Comparison of ENCODE assay signal across 9 cellular contexts in genomic region chr6:109187399-109188114, GRCh38.
A peak's percentile ranks its signal among the peaks of the same experiment; 100 is the strongest.
DNase-seq lines count a peak whose midpoint lies in the region; ATAC-seq and TF ChIP-seq lines count a peak whose summit lies in the region.
"Had no signal": no experiment of that assay in that cellular context is flagged by ENCODE, and none has a peak within 500 bp of the region (broad histone marks: within the 10 kb centered on the region; RNA-seq: fewer than 3 reads in every experiment).

No MANE protein-coding gene starts in this region.

- POLR2A ChIA-PET in WTC11 (lab: Charles Lee): no interaction called here

- H3K27me3 ChIP-seq in left lung: no peaks in the 10 kb centered on the region
- H3K27me3 ChIP-seq: BLaER1 had no signal

- TF ChIP-seq CTCF in WTC11 (IDR thresholded peaks at IDR 0.05) (peak; percentile 88), cardiac fibroblast (IDR thresholded peaks at IDR 0.05; ENCODE audit: low read depth, low read length) (peak; percentile 98), left lung (IDR thresholded peaks at IDR 0.05) (peak; percentile 77 to 92)

- intact Hi-C loops in left lung (cut with DNase I): loop anchor here in 1 of 2 donors (10.0 kb wide), 1 partner anchor 197 kb away; the partner anchor contains the start of gene CD164

- H3K4me1 ChIP-seq in left lung: peaks cover 0 to 5% of the 10 kb centered on the region in 2 donors

- H3K4me3 ChIP-seq in cardiac fibroblast (replicated peaks in 1 of 2; ENCODE audit: low read depth in 2 of 2, low read length in 2 of 2) (no peak overlapping the region), left lung (no peak overlapping the region)
- H3K4me3 ChIP-seq: BLaER1 had no signal

- peaks cover 22% of the 10 kb centered on the region for H3K4me1 Mint-ChIP-seq in WTC11

- peaks cover 0 to 15% of the 10 kb centered on the region in 2 donors for H3K9me3 ChIP-seq in left lung

- DNase-seq in NCI-H1436 (lab: John Stamatoyannopoulos, UW): peak; percentile 57
- no peak for DNase-seq in NCI-H1436 treated with DMSO at 0.1 percent for 48 hours (lab: John Stamatoyannopoulos, UW)
- DNase-seq in NCI-H146 treated with DMSO at 0.1 percent for 48 hours (lab: John Stamatoyannopoulos, UW; ENCODE audit: unreplicated experiment): peak; percentile 6
- DNase-seq in WTC11 (ENCODE audit: low spot score): peak; percentile 70
- DNase-seq in cardiac fibroblast (ENCODE audit: low read depth in 2 of 2): peak; percentile 45 to 59
- DNase-seq in left lung: peak in 1 of 2 donors; percentile 41
- DNase-seq in stimulated activated CD4-positive, alpha-beta T cell treated with anti-CD3 and anti-CD28 coated beads, TNF-alpha, amount 100 ng/mL, for 1 hour (ENCODE audit: low read depth in 3 of 3, low spot score in 1 of 3): peak; percentile 23 to 46 (median 24)

- no peak overlapping the region for H3K4me3 Mint-ChIP-seq in WTC11

- H3K9me3 Mint-ChIP-seq in WTC11: peaks cover 31% of the 10 kb centered on the region

- no peak overlapping the region for H3K27ac Mint-ChIP-seq in WTC11

- CTCF ChIA-PET in WTC11 (lab: Charles Lee): interaction anchor here (0.5 to 2.0 kb wide), 18 partner anchors 10 to 1152 kb away, joined by 3 to 27 read pairs (median 3); partner anchors contain the start of genes CD164 and MICAL1

- H3K27me3 Mint-ChIP-seq in WTC11 (ENCODE audit: low read depth): peaks cover 3% of the 10 kb centered on the region; the same call in 1 of the 2 replicates

- no peaks in the 10 kb centered on the region for H3K36me3 ChIP-seq in left lung
- H3K36me3 ChIP-seq: BLaER1 had no signal

- peaks cover 21% of the 10 kb centered on the region for H3K36me3 Mint-ChIP-seq in WTC11

- H3K27ac ChIP-seq in left lung: no peak overlapping the region
- H3K27ac ChIP-seq: BLaER1 had no signal

- ATAC-seq in WTC11 (peak; percentile 85), left lung (peak; percentile 98), GM18502 (IDR thresholded peaks at IDR 0.05; ENCODE audit: poor library complexity, unreplicated experiment) (no peak)

TF ChIP-seq in WTC11, 78 proteins besides CTCF, POLR2A, EP300 and RAD21:
- TF ChIP-seq NR1H2 (CRISPR knock-in tag; IDR thresholded peaks at IDR 0.05): no peak
- no peak for TF ChIP-seq TCF7 (CRISPR knock-in tag; IDR thresholded peaks at IDR 0.05; ENCODE audit: low read depth)
- no peak for TF ChIP-seq NFYB (CRISPR knock-in tag; conservative IDR thresholded peaks at IDR 0.05; ENCODE audit: low read depth)
- no peak for TF ChIP-seq ZBTB43 (CRISPR knock-in tag; IDR thresholded peaks at IDR 0.05)
- TF ChIP-seq EMX1 (CRISPR knock-in tag; IDR thresholded peaks at IDR 0.05): no peak
- TF ChIP-seq TEAD1 (CRISPR knock-in tag; IDR thresholded peaks at IDR 0.05): no peak
- TF ChIP-seq, protein P1, sequence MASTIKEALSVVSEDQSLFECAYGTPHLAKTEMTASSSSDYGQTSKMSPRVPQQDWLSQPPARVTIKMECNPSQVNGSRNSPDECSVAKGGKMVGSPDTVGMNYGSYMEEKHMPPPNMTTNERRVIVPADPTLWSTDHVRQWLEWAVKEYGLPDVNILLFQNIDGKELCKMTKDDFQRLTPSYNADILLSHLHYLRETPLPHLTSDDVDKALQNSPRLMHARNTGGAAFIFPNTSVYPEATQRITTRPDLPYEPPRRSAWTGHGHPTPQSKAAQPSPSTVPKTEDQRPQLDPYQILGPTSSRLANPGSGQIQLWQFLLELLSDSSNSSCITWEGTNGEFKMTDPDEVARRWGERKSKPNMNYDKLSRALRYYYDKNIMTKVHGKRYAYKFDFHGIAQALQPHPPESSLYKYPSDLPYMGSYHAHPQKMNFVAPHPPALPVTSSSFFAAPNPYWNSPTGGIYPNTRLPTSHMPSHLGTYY (CRISPR knock-in tag; IDR thresholded peaks at IDR 0.05): no peak
- TF ChIP-seq GABPB1 (CRISPR knock-in tag; IDR thresholded peaks at IDR 0.05): no peak
- TF ChIP-seq, protein P2, sequence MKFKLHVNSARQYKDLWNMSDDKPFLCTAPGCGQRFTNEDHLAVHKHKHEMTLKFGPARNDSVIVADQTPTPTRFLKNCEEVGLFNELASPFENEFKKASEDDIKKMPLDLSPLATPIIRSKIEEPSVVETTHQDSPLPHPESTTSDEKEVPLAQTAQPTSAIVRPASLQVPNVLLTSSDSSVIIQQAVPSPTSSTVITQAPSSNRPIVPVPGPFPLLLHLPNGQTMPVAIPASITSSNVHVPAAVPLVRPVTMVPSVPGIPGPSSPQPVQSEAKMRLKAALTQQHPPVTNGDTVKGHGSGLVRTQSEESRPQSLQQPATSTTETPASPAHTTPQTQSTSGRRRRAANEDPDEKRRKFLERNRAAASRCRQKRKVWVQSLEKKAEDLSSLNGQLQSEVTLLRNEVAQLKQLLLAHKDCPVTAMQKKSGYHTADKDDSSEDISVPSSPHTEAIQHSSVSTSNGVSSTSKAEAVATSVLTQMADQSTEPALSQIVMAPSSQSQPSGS (CRISPR knock-in tag; IDR thresholded peaks at IDR 0.05; ENCODE audit: borderline replicate concordance, low read depth): no peak
- TF ChIP-seq, protein P3, sequence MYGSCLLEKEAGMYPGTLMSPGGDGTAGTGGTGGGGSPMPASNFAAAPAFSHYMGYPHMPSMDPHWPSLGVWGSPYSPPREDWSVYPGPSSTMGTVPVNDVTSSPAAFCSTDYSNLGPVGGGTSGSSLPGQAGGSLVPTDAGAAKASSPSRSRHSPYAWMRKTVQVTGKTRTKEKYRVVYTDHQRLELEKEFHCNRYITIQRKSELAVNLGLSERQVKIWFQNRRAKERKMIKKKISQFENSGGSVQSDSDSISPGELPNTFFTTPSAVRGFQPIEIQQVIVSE (CRISPR knock-in tag; IDR thresholded peaks at IDR 0.05; ENCODE audit: borderline replicate concordance): no peak
- no peak for TF ChIP-seq SMAD3 (CRISPR knock-in tag; IDR thresholded peaks at IDR 0.05; ENCODE audit: borderline replicate concordance)
- TF ChIP-seq ZNF671 (CRISPR knock-in tag; IDR thresholded peaks at IDR 0.05): no peak
- TF ChIP-seq STAT6 (CRISPR knock-in tag; conservative IDR thresholded peaks at IDR 0.05; ENCODE audit: low read depth): no peak
- no peak for TF ChIP-seq TP53 (CRISPR knock-in tag; IDR thresholded peaks at IDR 0.05)
- no peak for TF ChIP-seq GRHL2 (CRISPR knock-in tag; IDR thresholded peaks at IDR 0.05; ENCODE audit: insufficient replicate concordance, severe bottlenecking)
- no peak for TF ChIP-seq SP1 (CRISPR knock-in tag; conservative IDR thresholded peaks at IDR 0.05)
